ENCODE assay signal across 27 cellular contexts in the genomic region with DNA sequence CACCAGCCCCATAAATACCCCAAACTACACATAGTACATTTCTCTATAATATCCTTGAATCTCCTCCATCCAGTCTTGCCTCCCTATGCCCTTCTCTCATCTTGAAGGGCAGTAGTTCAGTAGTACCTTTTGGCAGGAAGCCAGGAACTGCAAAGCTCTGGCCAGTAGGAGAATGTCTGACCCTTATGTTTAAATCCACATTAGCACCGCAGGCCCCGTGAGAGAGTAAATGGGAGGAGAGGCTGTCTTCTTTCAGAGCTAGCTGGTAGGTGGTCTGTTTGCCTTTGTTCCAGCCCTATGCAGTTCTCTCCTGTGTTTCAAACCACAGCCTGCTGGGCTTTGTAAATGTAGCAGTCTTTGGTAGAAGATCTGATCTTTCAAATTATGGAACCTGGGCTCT.
DNase-seq lines count a peak whose midpoint lies in the region; ATAC-seq and TF ChIP-seq lines count a peak whose summit lies in the region.
"Had no signal": no experiment of that assay in that cellular context is flagged by ENCODE, and none has a peak within 500 bp of the region (broad histone marks: within the 10 kb centered on the region; RNA-seq: fewer than 3 reads in every experiment).

No MANE protein-coding gene starts in this region.

- H3K27me3 ChIP-seq in HUES48 (ENCODE audit: control insufficient read depth, insufficient read depth, low read length), result no peaks in the 10 kb centered on the region; the same call in 1 of the 2 replicates
- H3K27me3 ChIP-seq: BLaER1 had no signal

- H3K4me1 Mint-ChIP-seq in nephron, result peaks cover 41% of the 10 kb centered on the region
- no peaks in the 10 kb centered on the region for H3K4me1 Mint-ChIP-seq in activated CD4-positive, alpha-beta memory T cell treated with anti-CD3 and anti-CD28 coated beads, Interleukin-2, amount 10 ng/mL, durations not matched to agents 7 days and 5 days
- H3K4me1 Mint-ChIP-seq: activated B cell treated with CpG ODN at 0.5 μM for 24 hours; activated CD4-positive, alpha-beta T cell treated with anti-CD3 and anti-CD28 coated beads, Interleukin-2, amount 10 ng/mL, durations not matched to agents 7 days and 5 days; activated naive CD8-positive, alpha-beta T cell treated with anti-CD3 and anti-CD28 coated beads for 36 hours; naive thymus-derived CD8-positive, alpha-beta T cell; stimulated activated memory B cell treated with anti-CD40 and anti-IgM and Interleukin-4, amounts not matched to agents 10 μg/mL and 1 μg/mL and 100 μg/mL, for 72 hours had no signal

- no peaks in the 10 kb centered on the region for H3K9me3 ChIP-seq in HUES48 (ENCODE audit: control insufficient read depth, insufficient read depth, low read length)
- H3K9me3 ChIP-seq: BLaER1, SK-N-SH had no signal

- ATAC-seq in HG03108 (IDR thresholded peaks at IDR 0.05; ENCODE audit: unreplicated experiment), result no peak
- no peak for ATAC-seq in HG02981 (IDR thresholded peaks at IDR 0.05; ENCODE audit: unreplicated experiment)
- ATAC-seq: HCT116; naive thymus-derived CD8-positive, alpha-beta T cell; stimulated activated memory B cell treated with anti-CD40 and anti-IgM and Interleukin-4, amounts not matched to agents 10 μg/mL and 1 μg/mL and 100 μg/mL, for 72 hours had no signal

- H3K4me3 ChIP-seq in HUES48 (ENCODE audit: low read depth, low read length), result no peak overlapping the region
- H3K4me3 ChIP-seq: BLaER1 had no signal

- TF ChIP-seq CTCF in nephron (IDR thresholded peaks at IDR 0.05; ENCODE audit: unreplicated experiment in 3 of 3), result no peak

- no peaks in the 10 kb centered on the region for H3K36me3 Mint-ChIP-seq in nephron (ENCODE audit: low read depth)
- no peaks in the 10 kb centered on the region for H3K36me3 Mint-ChIP-seq in activated CD4-positive, alpha-beta memory T cell treated with anti-CD3 and anti-CD28 coated beads, Interleukin-2, amount 10 ng/mL, durations not matched to agents 7 days and 5 days (ENCODE audit: low read depth)
- H3K36me3 Mint-ChIP-seq: activated naive CD8-positive, alpha-beta T cell treated with anti-CD3 and anti-CD28 coated beads for 36 hours; naive thymus-derived CD8-positive, alpha-beta T cell; stimulated activated memory B cell treated with anti-CD40 and anti-IgM and Interleukin-4, amounts not matched to agents 10 μg/mL and 1 μg/mL and 100 μg/mL, for 72 hours; type B pancreatic cell had no signal

- DNase-seq in NCI-H2081 treated with DMSO at 0.1 percent for 48 hours (lab: John Stamatoyannopoulos, UW), result peak; percentile 67
- DNase-seq in astrocyte of the hippocampus (ENCODE audit: low read depth, low spot score), result peak; percentile 30
- no peak for DNase-seq in caudate nucleus (lab: John Stamatoyannopoulos, UW)
- DNase-seq in activated CD4-positive, alpha-beta memory T cell treated with anti-CD3 and anti-CD28 coated beads, Interleukin-2, amount 10 ng/mL, durations not matched to agents 7 days and 5 days, result no peak
- DNase-seq: activated B cell treated with CpG ODN at 0.5 μM for 24 hours; activated CD4-positive, alpha-beta T cell treated with anti-CD3 and anti-CD28 coated beads, Interleukin-2, amount 10 ng/mL, durations not matched to agents 7 days and 5 days; activated effector memory CD4-positive, alpha-beta T cell treated with anti-CD3 and anti-CD28 coated beads, Interleukin-2, amount 50 U/mL, for 16 hours; activated naive CD8-positive, alpha-beta T cell treated with anti-CD3 and anti-CD28 coated beads for 36 hours; activated T-cell treated with anti-CD3 and anti-CD28 coated beads, Interleukin-2, amount 50 U/mL, for 1 hour; aorta; central memory CD4-positive, alpha-beta T cell; IMR-90; midbrain; naive thymus-derived CD8-positive, alpha-beta T cell; NCI-H226; NCI-H526 treated with DMSO at 0.1 percent for 48 hours; SK-N-SH; substantia nigra had no signal

- peaks cover 2% of the 10 kb centered on the region for H3K9me3 Mint-ChIP-seq in nephron
- peaks cover 10% of the 10 kb centered on the region for H3K9me3 Mint-ChIP-seq in activated CD4-positive, alpha-beta memory T cell treated with anti-CD3 and anti-CD28 coated beads, Interleukin-2, amount 10 ng/mL, durations not matched to agents 7 days and 5 days
- H3K9me3 Mint-ChIP-seq: activated B cell treated with CpG ODN at 0.5 μM for 24 hours; activated CD4-positive, alpha-beta T cell treated with anti-CD3 and anti-CD28 coated beads, Interleukin-2, amount 10 ng/mL, durations not matched to agents 7 days and 5 days; activated naive CD8-positive, alpha-beta T cell treated with anti-CD3 and anti-CD28 coated beads for 36 hours; type B pancreatic cell had no signal

- no peak overlapping the region for H3K9ac ChIP-seq in HUES48 (ENCODE audit: low read depth, low read length)
- H3K9ac ChIP-seq: BLaER1, SK-N-SH had no signal

- H3K4me3 Mint-ChIP-seq in nephron, result no peak overlapping the region
- no peak overlapping the region for H3K4me3 Mint-ChIP-seq in activated CD4-positive, alpha-beta memory T cell treated with anti-CD3 and anti-CD28 coated beads, Interleukin-2, amount 10 ng/mL, durations not matched to agents 7 days and 5 days
- H3K4me3 Mint-ChIP-seq: activated B cell treated with CpG ODN at 0.5 μM for 24 hours; activated CD4-positive, alpha-beta T cell treated with anti-CD3 and anti-CD28 coated beads, Interleukin-2, amount 10 ng/mL, durations not matched to agents 7 days and 5 days; activated naive CD8-positive, alpha-beta T cell treated with anti-CD3 and anti-CD28 coated beads for 36 hours; naive thymus-derived CD8-positive, alpha-beta T cell; stimulated activated memory B cell treated with anti-CD40 and anti-IgM and Interleukin-4, amounts not matched to agents 10 μg/mL and 1 μg/mL and 100 μg/mL, for 72 hours; T-helper 1 cell treated with Interleukin-12 subunit alpha and Interleukin-12 subunit beta and Interleukin-4 antibody, amounts not matched to agents 30 μg/mL and 1 μg/mL, for 36 hours; type B pancreatic cell had no signal

- CTCF ChIA-PET in activated CD4-positive, alpha-beta memory T cell treated with anti-CD3 and anti-CD28 coated beads, Interleukin-2, amount 10 ng/mL, durations not matched to agents 7 days and 5 days (lab: Charles Lee), result no interaction called here

- H3K36me3 ChIP-seq in HUES48 (ENCODE audit: control insufficient read depth, insufficient read depth, low read length), result no peaks in the 10 kb centered on the region
- H3K36me3 ChIP-seq: BLaER1 had no signal

- H3K27ac Mint-ChIP-seq in nephron, result peak overlapping the region; percentile 44 to 64 (median 58)
- no peak overlapping the region for H3K27ac Mint-ChIP-seq in activated CD4-positive, alpha-beta memory T cell treated with anti-CD3 and anti-CD28 coated beads, Interleukin-2, amount 10 ng/mL, durations not matched to agents 7 days and 5 days
- H3K27ac Mint-ChIP-seq: activated B cell treated with CpG ODN at 0.5 μM for 24 hours; activated CD4-positive, alpha-beta T cell treated with anti-CD3 and anti-CD28 coated beads, Interleukin-2, amount 10 ng/mL, durations not matched to agents 7 days and 5 days; activated naive CD8-positive, alpha-beta T cell treated with anti-CD3 and anti-CD28 coated beads for 36 hours; naive thymus-derived CD8-positive, alpha-beta T cell; stimulated activated memory B cell treated with anti-CD40 and anti-IgM and Interleukin-4, amounts not matched to agents 10 μg/mL and 1 μg/mL and 100 μg/mL, for 72 hours; T-helper 1 cell treated with Interleukin-12 subunit alpha and Interleukin-12 subunit beta and Interleukin-4 antibody, amounts not matched to agents 30 μg/mL and 1 μg/mL, for 36 hours; type B pancreatic cell had no signal

- no peaks in the 10 kb centered on the region for H3K27me3 Mint-ChIP-seq in nephron (ENCODE audit: low read depth)
- H3K27me3 Mint-ChIP-seq in activated CD4-positive, alpha-beta memory T cell treated with anti-CD3 and anti-CD28 coated beads, Interleukin-2, amount 10 ng/mL, durations not matched to agents 7 days and 5 days, result no peaks in the 10 kb centered on the region
- H3K27me3 Mint-ChIP-seq: activated B cell treated with CpG ODN at 0.5 μM for 24 hours; activated CD4-positive, alpha-beta T cell treated with anti-CD3 and anti-CD28 coated beads, Interleukin-2, amount 10 ng/mL, durations not matched to agents 7 days and 5 days; activated naive CD8-positive, alpha-beta T cell treated with anti-CD3 and anti-CD28 coated beads for 36 hours; stimulated activated memory B cell treated with anti-CD40 and anti-IgM and Interleukin-4, amounts not matched to agents 10 μg/mL and 1 μg/mL and 100 μg/mL, for 72 hours had no signal

- peaks cover 22% of the 10 kb centered on the region for H3K4me1 ChIP-seq in HUES48 (ENCODE audit: control insufficient read depth, insufficient read depth, low read length)
- H3K4me1 ChIP-seq: BLaER1 had no signal

- H3K27ac ChIP-seq in HUES48 (ENCODE audit: low read depth, low read length) (peak overlapping the region; percentile 47), caudate nucleus (ENCODE audit: low read depth, low read length) (no peak overlapping the region)
- H3K27ac ChIP-seq: BLaER1 had no signal

- POLR2A ChIA-PET in activated CD4-positive, alpha-beta memory T cell treated with anti-CD3 and anti-CD28 coated beads, Interleukin-2, amount 10 ng/mL, durations not matched to agents 7 days and 5 days (lab: Charles Lee), result no interaction called here

Comparison
In these comparisons a context has a peak if more than half of its experiments do, and no peak if none do; other contexts are left out.
1. DNase-seq: peak in NCI-H2081 treated with DMSO at 0.1 percent for 48 hours (single experiment) and astrocyte of the hippocampus (single experiment); none in caudate nucleus (0 of 61) and activated CD4-positive, alpha-beta memory T cell treated with anti-CD3 and anti-CD28 coated beads, Interleukin-2, amount 10 ng/mL, durations not matched to agents 7 days and 5 days (single experiment).